Comparison of ENCODE assay signal across 1 cellular context in genomic region chr19:32674959-32675719, GRCh38.
TF ChIP-seq lines count a peak whose summit lies in the region.

TSS of gene ANKRD27 (minus strand) at chr19:32675180. CDS start at chr19:32659015, 16,165 bp downstream.

TF ChIP-seq in GM12878, 131 proteins besides CTCF, POLR2A, EP300 and RAD21 (continued from another document and continues in another):
- TF ChIP-seq PRDM15 (CRISPR knock-in tag; IDR thresholded peaks at IDR 0.05) (no peak), SMARCA5 (IDR thresholded peaks at IDR 0.05) (no peak), CREM (IDR thresholded peaks at IDR 0.05; ENCODE audit: low read depth) (peak; percentile 57; the same call in 1 of the 2 replicates), SREBF2 (IDR thresholded peaks at IDR 0.05; ENCODE audit: low read length) (no peak), WRNIP1 (IDR thresholded peaks at IDR 0.05; ENCODE audit: borderline replicate concordance, low read depth, low read length) (no peak), NFXL1 (IDR thresholded peaks at IDR 0.05; ENCODE audit: borderline replicate concordance) (no peak), MEF2A (IDR thresholded peaks at IDR 0.05; ENCODE audit: insufficient read depth, low read depth, low read length) (no peak), NR2C1 (IDR thresholded peaks at IDR 0.05) (no peak), MAX (IDR thresholded peaks at IDR 0.05; ENCODE audit: low read depth, low read length) (peak; percentile 18; the same call in 1 of the 2 replicates), TBL1XR1 (IDR thresholded peaks at IDR 0.05; ENCODE audit: low read depth, low read length) (0 out of 2 replicates have a peak, but pooled peaks have one; percentile 8), NBN (IDR thresholded peaks at IDR 0.05) (peak; percentile 26; the same call in 1 of the 2 replicates), KDM1A (IDR thresholded peaks at IDR 0.05; ENCODE audit: borderline replicate concordance) (no peak), DPF2 (IDR thresholded peaks at IDR 0.05) (peak; percentile 98), CHD2 (IDR thresholded peaks at IDR 0.05; ENCODE audit: borderline replicate concordance, low read depth, low read length) (peak; percentile 95), ZBTB4 (CRISPR knock-in tag; IDR thresholded peaks at IDR 0.05) (no peak), HDGF (IDR thresholded peaks at IDR 0.05) (peak; percentile 72; the same call in 1 of the 2 replicates), ATF2 (IDR thresholded peaks at IDR 0.05; ENCODE audit: low read length) (no peak), CREB1 (IDR thresholded peaks at IDR 0.05; ENCODE audit: low read depth) (peak; percentile 55; the same call in 1 of the 2 replicates), ETV6 (conservative IDR thresholded peaks at IDR 0.05 in 1 of 2, IDR thresholded peaks at IDR 0.05 in 1 of 2; ENCODE audit: borderline replicate concordance in 1 of 2, low read depth in 1 of 2) (no peak), TARDBP (IDR thresholded peaks at IDR 0.05; ENCODE audit: borderline replicate concordance) (no peak), PAX5 (IDR thresholded peaks at IDR 0.05; ENCODE audit: borderline replicate concordance, low read depth, low read length) (no peak), MYB (IDR thresholded peaks at IDR 0.05; ENCODE audit: borderline replicate concordance, low read depth, low read length) (no peak), USF2 (IDR thresholded peaks at IDR 0.05; ENCODE audit: borderline replicate concordance, low read depth, low read length) (no peak; the same call in 1 of the 2 replicates), HSF1 (IDR thresholded peaks at IDR 0.05; ENCODE audit: low read depth, low read length) (no peak), ZNF24 (IDR thresholded peaks at IDR 0.05) (no peak), FOXK2 (IDR thresholded peaks at IDR 0.05) (no peak), ZBTB40 (IDR thresholded peaks at IDR 0.05; ENCODE audit: borderline replicate concordance) (no peak), EGR1 (IDR thresholded peaks at IDR 0.05; ENCODE audit: borderline replicate concordance in 1 of 2, low read depth in 2 of 2, low read length in 2 of 2) (peak in 1 of 2 experiments; percentile 39; a peak in 1 of 3 replicates), BACH1 (IDR thresholded peaks at IDR 0.05; ENCODE audit: borderline replicate concordance) (no peak), ZSCAN29 (IDR thresholded peaks at IDR 0.05) (no peak), NR2F1 (conservative IDR thresholded peaks at IDR 0.05) (peak; percentile 19; the same call in 1 of the 2 replicates), BCLAF1 (IDR thresholded peaks at IDR 0.05) (no peak), SMAD1 (IDR thresholded peaks at IDR 0.05; ENCODE audit: low read depth, partially characterized antibody) (no peak), RELB (IDR thresholded peaks at IDR 0.05; ENCODE audit: low read depth) (0 out of 2 replicates have a peak, but pooled peaks have one; percentile 23), MTA3 (IDR thresholded peaks at IDR 0.05; ENCODE audit: borderline replicate concordance, low read length) (no peak), ASH2L (IDR thresholded peaks at IDR 0.05; ENCODE audit: borderline replicate concordance, low read depth) (no peak), RFX5 (IDR thresholded peaks at IDR 0.05; ENCODE audit: low read depth, low read length) (no peak), SMAD5 (IDR thresholded peaks at IDR 0.05; ENCODE audit: low read depth) (no peak), NFIC (IDR thresholded peaks at IDR 0.05; ENCODE audit: low read depth, low read length) (no peak), ZZZ3 (IDR thresholded peaks at IDR 0.05; ENCODE audit: control insufficient read depth, insufficient read length, low read depth) (no peak), NRF1 (conservative IDR thresholded peaks at IDR 0.05; ENCODE audit: low read depth, low read length) (0 out of 2 replicates have a peak, but pooled peaks have one; percentile 25), FOS (IDR thresholded peaks at IDR 0.05; ENCODE audit: borderline replicate concordance, extremely low read depth, insufficient read length) (peak; percentile 77), GABPA (IDR thresholded peaks at IDR 0.05; ENCODE audit: low read depth) (no peak), FOXM1 (IDR thresholded peaks at IDR 0.05; ENCODE audit: low read depth, low read length) (no peak)
